In the genomic region with DNA sequence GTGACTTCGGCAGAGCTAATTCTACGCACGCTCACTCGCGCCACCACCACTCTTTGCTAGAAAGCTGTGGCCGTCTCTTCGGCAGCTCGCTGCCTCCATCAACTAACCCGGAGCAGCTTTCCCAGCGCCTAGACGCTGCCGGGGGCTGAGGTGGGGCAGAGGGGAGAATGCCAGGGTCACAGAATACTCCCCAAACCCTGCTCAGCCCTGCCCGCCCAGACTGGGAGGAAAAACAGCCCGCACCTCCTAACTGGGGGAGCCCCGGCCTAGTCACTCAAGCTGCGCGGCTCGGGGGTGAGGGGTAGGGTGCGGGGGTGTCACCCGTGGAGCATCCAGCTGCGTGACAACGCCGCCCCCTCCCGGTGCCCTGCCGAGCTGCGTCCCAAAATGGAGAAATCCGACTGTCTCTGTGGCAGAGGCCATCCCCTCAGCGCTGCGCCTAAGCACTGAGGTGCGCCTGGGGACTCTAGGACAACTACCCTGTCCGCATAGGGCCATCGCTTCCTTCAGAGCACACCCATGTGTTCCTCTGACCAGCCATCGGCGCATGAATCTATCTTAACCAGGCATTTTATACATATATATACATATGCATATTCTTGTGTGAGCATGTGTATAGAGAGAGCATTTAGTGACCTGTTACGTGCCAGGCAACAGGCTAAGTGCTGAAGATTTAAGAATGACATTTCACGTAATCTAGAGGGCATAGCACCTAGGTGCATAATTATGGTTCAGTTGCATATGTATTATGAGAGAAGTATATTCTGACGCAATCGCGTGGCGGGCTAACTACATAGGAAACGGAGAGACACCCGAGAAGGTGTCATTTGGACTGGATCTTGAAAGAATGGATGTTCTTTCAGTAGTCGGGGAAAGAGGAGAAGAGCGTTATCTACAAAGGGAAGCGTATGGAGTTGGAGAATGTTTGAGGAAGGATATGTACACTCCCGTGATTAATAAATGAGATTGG, we compare ENCODE assay signal across 8 cellular contexts. TPM values are rescaled to one million over a fixed set of nuclear protein-coding genes. Genes with fewer than 3 reads are reported as not detected.
DNase-seq lines count a peak whose midpoint lies in the region; ATAC-seq and TF ChIP-seq lines count a peak whose summit lies in the region.

No MANE protein-coding gene starts in this region.

- peak overlapping the region; percentile 83 to 98 (median 96) for H3K4me3 Mint-ChIP-seq in CD4-positive, alpha-beta memory T cell
- peak overlapping the region; percentile 92 for H3K4me3 Mint-ChIP-seq in activated naive CD4-positive, alpha-beta T cell treated with anti-CD3 and anti-CD28 coated beads, Interleukin-2, amount 50 U/mL, for 24 hours
- H3K4me3 Mint-ChIP-seq in glutamatergic neuron (ENCODE audit: unreplicated experiment), result peak overlapping the region; percentile 98

- TF ChIP-seq CTCF in glutamatergic neuron (IDR thresholded peaks at IDR 0.05; ENCODE audit: partially characterized antibody, unreplicated experiment) (peak; percentile 68), ovary (IDR thresholded peaks at IDR 0.05) (peak; percentile 75 to 79 (median 78))

- intact Hi-C loops in CD4-positive, alpha-beta memory T cell (cut with micrococcal nuclease), result loop anchor here (1.0 to 5.0 kb wide), 7 partner anchors 493 to 1975 kb away; a partner anchor contains a TSS
- intact Hi-C loops in ovary (cut with DNase I), result loop anchor here in 2 of 4 donors (1.0 to 5.0 kb wide), 4 partner anchors 54 to 1147 kb away; no protein-coding TSS in a partner anchor

- POLR2A ChIA-PET in CD4-positive, alpha-beta memory T cell (lab: Charles Lee; ENCODE audit: partially characterized antibody), result interaction anchor here (0.9 to 3.1 kb wide), 7 partner anchors 33 to 1805 kb away, joined by 3 to 10 read pairs (median 3); a partner anchor contains a TSS

- H3K4me1 Mint-ChIP-seq in CD4-positive, alpha-beta memory T cell, result peaks cover 15 to 38% (median 29%) of the 10 kb centered on the region in 4 donors
- H3K4me1 Mint-ChIP-seq in activated naive CD4-positive, alpha-beta T cell treated with anti-CD3 and anti-CD28 coated beads, Interleukin-2, amount 50 U/mL, for 24 hours, result peaks cover 34% of the 10 kb centered on the region
- peaks cover 11% of the 10 kb centered on the region for H3K4me1 Mint-ChIP-seq in glutamatergic neuron (ENCODE audit: low read depth, unreplicated experiment)

- 27 to 29% (median 28%) methylated on average over 43 to 46 of the region's 46 CpGs for WGBS in ovary, 3 donors
- 28% methylated on average over 46 of the region's 46 CpGs for WGBS in thymus

- no peaks in the 10 kb centered on the region for H3K27me3 ChIP-seq in CD4-positive, alpha-beta memory T cell (ENCODE audit: insufficient read depth, low read length)
- H3K27me3 ChIP-seq in ovary, result no peaks in the 10 kb centered on the region
- peaks cover 20% of the 10 kb centered on the region for H3K27me3 ChIP-seq in thymus (ENCODE audit: control insufficient read depth, insufficient read depth)

- peaks cover 19% of the 10 kb centered on the region for H3K4me1 ChIP-seq in CD4-positive, alpha-beta memory T cell (ENCODE audit: insufficient read depth, low read length)
- peaks cover 3% of the 10 kb centered on the region for H3K4me1 ChIP-seq in ovary (ENCODE audit: insufficient read depth)
- peaks cover 8% of the 10 kb centered on the region for H3K4me1 ChIP-seq in thymus (ENCODE audit: control insufficient read depth, insufficient read depth, low read length)

- ATAC-seq in GM21390 (IDR thresholded peaks at IDR 0.05; ENCODE audit: unreplicated experiment), result peak; percentile 34

- H3K27me3 Mint-ChIP-seq in CD4-positive, alpha-beta memory T cell, result peaks cover 5 to 12% of the 10 kb centered on the region in 2 donors
- peaks cover 2% of the 10 kb centered on the region for H3K27me3 Mint-ChIP-seq in activated naive CD4-positive, alpha-beta T cell treated with anti-CD3 and anti-CD28 coated beads, Interleukin-2, amount 50 U/mL, for 24 hours
- H3K27me3 Mint-ChIP-seq in glutamatergic neuron (ENCODE audit: unreplicated experiment), result peaks cover 4% of the 10 kb centered on the region

- no peak for TF ChIP-seq EP300 in ovary (IDR thresholded peaks at IDR 0.05)

- H3K4me3 ChIP-seq in CD4-positive, alpha-beta memory T cell (ENCODE audit: low read length in 2 of 2), result peak overlapping the region; percentile 76 to 81
- H3K4me3 ChIP-seq in ovary (peak overlapping the region; percentile 91), thymus (ENCODE audit: low read length) (peak overlapping the region; percentile 91)

- peak overlapping the region; percentile 69 to 96 (median 92) for H3K27ac Mint-ChIP-seq in CD4-positive, alpha-beta memory T cell
- peak overlapping the region; percentile 80 for H3K27ac Mint-ChIP-seq in activated naive CD4-positive, alpha-beta T cell treated with anti-CD3 and anti-CD28 coated beads, Interleukin-2, amount 50 U/mL, for 24 hours
- H3K27ac Mint-ChIP-seq in glutamatergic neuron (ENCODE audit: unreplicated experiment), result no peak overlapping the region

- CTCF ChIA-PET in CD4-positive, alpha-beta memory T cell (lab: Charles Lee; ENCODE audit: partially characterized antibody), result interaction anchor here (0.8 to 2.6 kb wide), 18 partner anchors 8 to 1885 kb away, joined by 3 to 16 read pairs (median 3); a partner anchor contains a TSS

- H3K36me3 Mint-ChIP-seq in CD4-positive, alpha-beta memory T cell, result peaks cover 0 to 14% of the 10 kb centered on the region in 2 donors
- H3K36me3 Mint-ChIP-seq in activated naive CD4-positive, alpha-beta T cell treated with anti-CD3 and anti-CD28 coated beads, Interleukin-2, amount 50 U/mL, for 24 hours, result peaks cover 4% of the 10 kb centered on the region
- H3K36me3 Mint-ChIP-seq in glutamatergic neuron (ENCODE audit: unreplicated experiment), result no peaks in the 10 kb centered on the region

- no peaks in the 10 kb centered on the region for H3K9me3 ChIP-seq in CD4-positive, alpha-beta memory T cell (ENCODE audit: control insufficient read depth in 1 of 2, low read length in 2 of 2)
- no peaks in the 10 kb centered on the region for H3K9me3 ChIP-seq in ovary
- no peaks in the 10 kb centered on the region for H3K9me3 ChIP-seq in thymus (ENCODE audit: control insufficient read depth)

- peaks cover 0 to 6% (median 0%) of the 10 kb centered on the region in 8 donors for H3K9me3 Mint-ChIP-seq in CD4-positive, alpha-beta memory T cell
- no peaks in the 10 kb centered on the region for H3K9me3 Mint-ChIP-seq in activated naive CD4-positive, alpha-beta T cell treated with anti-CD3 and anti-CD28 coated beads, Interleukin-2, amount 50 U/mL, for 24 hours
- peaks cover 11% of the 10 kb centered on the region for H3K9me3 Mint-ChIP-seq in glutamatergic neuron (ENCODE audit: unreplicated experiment)

- no peak for TF ChIP-seq POLR2A in ovary (IDR thresholded peaks at IDR 0.05)

- DNase-seq in CD4-positive, alpha-beta memory T cell, result peak; percentile 79 to 88 (median 82)
- peak in 73 of 76 experiments; percentile 18 to 90 (median 73) for DNase-seq in HUDEP-2 (lab: John Stamatoyannopoulos, UW; ENCODE audit: unreplicated experiment in 76 of 76)
- DNase-seq in SK-N-DZ (ENCODE audit: low spot score), result peak; percentile 77
- peak; percentile 81 for DNase-seq in glutamatergic neuron
- DNase-seq in ovary, result peak; percentile 83 to 91 (median 91)

- H3K36me3 ChIP-seq in CD4-positive, alpha-beta memory T cell (ENCODE audit: insufficient read depth, low read length), result no peaks in the 10 kb centered on the region
- H3K36me3 ChIP-seq in ovary (no peaks in the 10 kb centered on the region), thymus (ENCODE audit: control insufficient read depth, insufficient read depth) (no peaks in the 10 kb centered on the region)

- peak overlapping the region; percentile 66 for H3K27ac ChIP-seq in CD4-positive, alpha-beta memory T cell (ENCODE audit: low read depth, low read length)
- peak overlapping the region; percentile 93 to 98 for H3K27ac ChIP-seq in ovary
- H3K27ac ChIP-seq in thymus (ENCODE audit: low read depth), result peak overlapping the region; percentile 48

RNA-seq across cellular contexts. Expression of a gene that starts 1.5 kb away (rescaled TPM):
- total RNA-seq in CD4-positive, alpha-beta memory T cell, result 1 to 10 TPM; 5.8 to 6.6 TPM
- polyA plus RNA-seq in CD4-positive, alpha-beta memory T cell, result 1 to 10 TPM; 2.5 to 4.4 TPM
- polyA plus RNA-seq in SK-N-DZ (2014; cell fraction: cytosol; rRNA removed), result 1.1 and 2.2 TPM in 2 replicates
- 2.0 and 2.9 TPM in 2 replicates for polyA plus RNA-seq in SK-N-DZ (2014; cell fraction: nucleus; rRNA removed)
- total RNA-seq in glutamatergic neuron (ENCODE audit: unreplicated experiment) (2.7 TPM), ovary (10 to 100 TPM; 19.9 to 47.1 (median 29.4) TPM)
- polyA plus RNA-seq in ovary (10 to 100 TPM; 14.6 to 46.3 TPM), thymus (4.7 TPM)

Comparison
In these comparisons a context has a peak if more than half of its experiments do, and no peak if none do; other contexts are left out.
1. Peak in every context shown above with its lines: DNase-seq, ATAC-seq, H3K4me3 ChIP-seq and H3K27ac ChIP-seq.